ENCODE assay signal across 24 cellular contexts in the genomic region with DNA sequence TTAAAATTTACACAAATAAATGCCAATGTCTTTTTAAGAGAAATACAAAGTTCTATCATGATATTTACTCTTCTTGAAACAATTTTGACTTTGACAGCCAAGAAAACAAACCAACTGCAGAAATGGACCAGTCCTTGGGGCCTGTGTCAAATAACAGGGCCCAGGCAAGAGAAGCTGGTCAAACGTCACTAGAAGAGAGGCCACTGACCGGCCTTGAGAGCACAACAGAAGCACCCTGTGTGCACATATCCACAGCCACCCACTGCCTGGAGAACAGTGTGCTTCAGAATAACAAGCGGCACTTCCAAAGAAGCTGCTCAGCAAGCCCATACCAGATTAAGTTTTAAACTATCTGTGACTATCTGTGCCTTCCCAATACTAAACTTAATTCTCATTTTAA. TPM values are rescaled to one million over a fixed set of nuclear protein-coding genes. Genes with fewer than 3 reads are reported as not detected.
DNase-seq lines count a peak whose midpoint lies in the region; ATAC-seq, FAIRE-seq and TF ChIP-seq lines count a peak whose summit lies in the region.
"Had no signal": no experiment of that assay in that cellular context is flagged by ENCODE, and none has a peak within 500 bp of the region (broad histone marks: within the 10 kb centered on the region; RNA-seq: fewer than 3 reads in every experiment).

No MANE protein-coding gene starts in this region.

- no peak overlapping the region for H3K4me2 ChIP-seq in HepG2 (ENCODE audit: low read depth, low read length)

- peak; percentile 58; the same call in 2 of the 3 replicates for ATAC-seq in HepG2
- ATAC-seq in upper lobe of right lung: no peak
- ATAC-seq in GM18858 (IDR thresholded peaks at IDR 0.05; ENCODE audit: unreplicated experiment): no peak
- ATAC-seq in body of pancreas: no peak
- ATAC-seq: GM12878, left lung had no signal

- TF ChIP-seq RAD21 in HepG2 (CRISPR knock-in tag; IDR thresholded peaks at IDR 0.05): no peak

- POLR2A ChIA-PET in HepG2 (lab: Yijun Ruan, JAX): no interaction called here

- H4K20me1 ChIP-seq in HepG2 (ENCODE audit: insufficient read depth, low read length): no peaks in the 10 kb centered on the region

- no peak for TF ChIP-seq EP300 in HepG2 (IDR thresholded peaks at IDR 0.05; ENCODE audit: low read depth in 2 of 2, low read length in 2 of 2)
- TF ChIP-seq EP300 in HepG2 (CRISPR knock-in tag; IDR thresholded peaks at IDR 0.05; ENCODE audit: borderline replicate concordance): no peak

- H2AFZ ChIP-seq in HepG2 (ENCODE audit: low read length): no peak overlapping the region

- intact Hi-C loops in HepG2 (cut with micrococcal nuclease; ENCODE audit: unreplicated experiment) (no loop called here), spleen (cut with DNase I; ENCODE audit: low total_unique reads) (no loop called here), upper lobe of right lung (cut with DNase I) (no loop called here), body of pancreas (cut with DNase I) (no loop called here)

- H3K79me2 ChIP-seq in HepG2 (ENCODE audit: insufficient read depth, low read length): peaks cover 1% of the 10 kb centered on the region

- CTCF ChIA-PET in HepG2 (lab: Yijun Ruan, JAX; ENCODE audit: low intra/inter-chr PET ratio, low total read pairs): no interaction called here

- H3K9me3 ChIP-seq in HepG2 (ENCODE audit: low read length) (0 out of 2 replicates have a peak, but pooled peaks cover 7% of the 10 kb centered on the region), spleen (peaks cover 0 to 22% (median 12%) of the 10 kb centered on the region in 8 donors), upper lobe of right lung (no peaks in the 10 kb centered on the region), body of pancreas (no peaks in the 10 kb centered on the region)

- BruUV-seq in HepG2 (replicated peaks; lab: Mats Ljungman, UMichigan): no TSS peak

- H3K36me3 ChIP-seq in HepG2 (replicated peaks in 1 of 2; ENCODE audit: control insufficient read depth in 1 of 2, insufficient read depth in 2 of 2, low read length in 2 of 2): peaks cover 31 to 85% of the 10 kb centered on the region in 2 experiments
- peaks cover 0 to 97% (median 53%) of the 10 kb centered on the region in 6 donors for H3K36me3 ChIP-seq in spleen
- H3K36me3 ChIP-seq in upper lobe of right lung: peaks cover 49% of the 10 kb centered on the region
- H3K36me3 ChIP-seq in body of pancreas (replicated peaks in 1 of 2; ENCODE audit: insufficient read depth in 1 of 2, low read depth in 2 of 2): peaks cover 0 to 5% of the 10 kb centered on the region in 2 donors

- no peak for FAIRE-seq in HepG2 (lab: Jason Lieb, UNC)
- FAIRE-seq: GM12878, urothelium cell line had no signal

- H3K4me3 ChIP-seq in HepG2 (replicated peaks in 1 of 3; ENCODE audit: insufficient read depth in 1 of 3, low read depth in 2 of 3, low read length in 3 of 3) (no peak overlapping the region), spleen (no peak overlapping the region), upper lobe of right lung (no peak overlapping the region), body of pancreas (no peak overlapping the region)
- H3K4me3 ChIP-seq: GM12878, left lung had no signal

- no peak for TF ChIP-seq CTCF in HepG2 (CRISPR knock-in tag; IDR thresholded peaks at IDR 0.05)
- no peak for TF ChIP-seq CTCF in spleen (IDR thresholded peaks at IDR 0.05 in 8 of 11, conservative IDR thresholded peaks at IDR 0.05 in 3 of 11)
- no peak for TF ChIP-seq CTCF in upper lobe of right lung (IDR thresholded peaks at IDR 0.05)
- TF ChIP-seq CTCF in body of pancreas (IDR thresholded peaks at IDR 0.05): no peak

- 87% methylated on average over 3 of the region's 3 CpGs for WGBS in HepG2 (ENCODE audit: low lambda C conversion rate)
- WGBS in spleen, 5 donors: 91 to 93% (median 93%) methylated on average over 3 of the region's 3 CpGs
- 85 to 88% methylated on average over 3 of the region's 3 CpGs for whole genome bisulfite sequencing in body of pancreas, 2 donors

- in situ Hi-C loops in HepG2 (cut with HindIII; ENCODE audit: extremely low pct_ligation_motif_present, low pct_unique_long_range_greater_than_20kb): no loop called here

- H3K27me3 ChIP-seq in HepG2 (ENCODE audit: control insufficient read depth in 1 of 2, insufficient read depth in 2 of 2, low read length in 2 of 2): no peaks in the 10 kb centered on the region
- no peaks in the 10 kb centered on the region for H3K27me3 ChIP-seq in spleen (replicated peaks in 1 of 7)
- H3K27me3 ChIP-seq in upper lobe of right lung: no peaks in the 10 kb centered on the region
- no peaks in the 10 kb centered on the region for H3K27me3 ChIP-seq in body of pancreas
- H3K27me3 ChIP-seq: BE2C, left lung had no signal

- DNase-seq in Ammon's horn (ENCODE audit: low spot score) (peak; percentile 71), caudate nucleus (lab: John Stamatoyannopoulos, UW) (peak in 7 of 61 donors; percentile 13 to 31 (median 27)), HepG2 (ENCODE audit: low spot score) (no peak), spleen (peak; percentile 34), upper lobe of right lung (no peak), body of pancreas (no peak)
- DNase-seq: activated gamma-delta T cell treated with Interleukin-2 at 50 U/mL for 16 hours; BE2C; DMS153; effector CD4-positive, alpha-beta T cell; H7; left lung; NCI-H1048; NCI-H1694 treated with DMSO at 0.1 percent for 48 hours; NCI-H2171; SIG-M5; stimulated activated CD4-positive, alpha-beta T cell treated with anti-CD3 and anti-CD28 coated beads, Interleukin-4, amount 100 ng/mL, for 24 hours had no signal

- H3K9ac ChIP-seq in HepG2 (ENCODE audit: insufficient read depth, low read depth, low read length): no peak overlapping the region

- H3K27ac ChIP-seq in caudate nucleus (ENCODE audit: low read depth, low read length) (peak overlapping the region; percentile 27), HepG2 (ENCODE audit: extremely low read length, insufficient read depth, low read length) (no peak overlapping the region), spleen (no peak overlapping the region), upper lobe of right lung (no peak overlapping the region), body of pancreas (no peak overlapping the region)
- H3K27ac ChIP-seq: epithelial cell of prostate, left lung had no signal

- H3K4me1 ChIP-seq in HepG2 (ENCODE audit: insufficient read depth, low read length) (no peaks in the 10 kb centered on the region), spleen (peaks cover 0 to 40% (median 18%) of the 10 kb centered on the region in 6 donors), upper lobe of right lung (no peaks in the 10 kb centered on the region), body of pancreas (no peaks in the 10 kb centered on the region)
- H3K4me1 ChIP-seq: BE2C had no signal

- no peak for TF ChIP-seq POLR2A in HepG2 (IDR thresholded peaks at IDR 0.05; ENCODE audit: insufficient read depth in 1 of 2, low read depth in 2 of 2, low read length in 2 of 2)
- TF ChIP-seq POLR2A in spleen (IDR thresholded peaks at IDR 0.05): no peak
- TF ChIP-seq POLR2A in body of pancreas (IDR thresholded peaks at IDR 0.05): no peak

RNA-seq across cellular contexts. Expression of a gene that starts 14.8 kb away (rescaled TPM):
- total RNA-seq in HepG2 (2016; rRNA removed; fragmentation: Illumina TruSeq; extraction: Trizol) (96.9 and 214 TPM in 2 replicates), spleen (100 to 1,000 TPM in 1 of 7 donors, 10 to 100 TPM in 6; 57.9 to 104 (median 78.8) TPM), upper lobe of right lung (73.5 TPM), body of pancreas (10 to 100 TPM; 38.9 to 51.4 TPM)
- 20.1 and 22.7 TPM in 2 replicates for total RNA-seq in HepG2 (2016; cell fraction: cytosol; rRNA removed; fragmentation: Illumina TruSeq; extraction: Trizol; ENCODE audit: low read depth)
- 98.2 and 226 TPM in 2 replicates for total RNA-seq in HepG2 (2016; cell fraction: insoluble cytoplasmic fraction; rRNA removed; fragmentation: Illumina TruSeq; extraction: Trizol)
- 41.7 and 44.7 TPM in 2 replicates for total RNA-seq in HepG2 (2016; cell fraction: membrane; rRNA removed; fragmentation: Illumina TruSeq; extraction: Trizol)
- total RNA-seq in HepG2 (2016; cell fraction: nucleus; rRNA removed; fragmentation: Illumina TruSeq; extraction: Trizol): 175 and 197 TPM in 2 replicates
- polyA plus RNA-seq in HepG2 (2011; rRNA removed) (168 and 177 TPM in 2 replicates), spleen (10 to 100 TPM; 26.5 to 36.0 (median 31.5) TPM)
- 161 and 178 TPM in 2 replicates for polyA plus RNA-seq in HepG2 (2011; cell fraction: cytosol; rRNA removed)
- polyA plus RNA-seq in HepG2 (2011; cell fraction: nucleus; rRNA removed): 60.9 and 87.7 TPM in 2 replicates
- 152 and 183 TPM in 2 replicates for polyA plus RNA-seq in HepG2 (2012)
- 19.3 and 19.6 TPM in 2 replicates for polyA plus RNA-seq in HepG2 (2016; cell fraction: cytosol; fragmentation: Illumina TruSeq; extraction: Trizol; ENCODE audit: low read depth)
- 91.9 and 93.0 TPM in 2 replicates for polyA plus RNA-seq in HepG2 (2016; cell fraction: insoluble cytoplasmic fraction; fragmentation: Illumina TruSeq; extraction: Trizol; ENCODE audit: low read depth)
- 31.8 and 32.4 TPM in 2 replicates for polyA plus RNA-seq in HepG2 (2016; cell fraction: membrane; fragmentation: Illumina TruSeq; extraction: Trizol; ENCODE audit: low read depth)
- polyA plus RNA-seq in HepG2 (2016; cell fraction: nucleus; fragmentation: Illumina TruSeq; extraction: Trizol; ENCODE audit: insufficient read depth, low read depth): 261 and 268 TPM in 2 replicates
- 27.2 and 96.2 TPM in 2 replicates for polyA minus RNA-seq in HepG2 (2011; rRNA and poly(A)+ RNA removed; ENCODE audit: low replicate concordance)
- polyA minus RNA-seq in HepG2 (2011; cell fraction: cytosol; rRNA and poly(A)+ RNA removed): 41.4 and 51.0 TPM in 2 replicates
- 33.6 and 47.4 TPM in 2 replicates for polyA minus RNA-seq in HepG2 (2011; cell fraction: nucleus; rRNA and poly(A)+ RNA removed)

RNA-seq across cellular contexts. Expression of a gene that starts 28.7 kb away (rescaled TPM):
- total RNA-seq in HepG2 (2016; rRNA removed; fragmentation: Illumina TruSeq; extraction: Trizol) (not detected in 2 replicates), spleen (100 to 1,000 TPM in 3 of 7 donors, 10 to 100 TPM in 4; 51.4 to 298 (median 95.5) TPM), upper lobe of right lung (9.6 TPM), body of pancreas (1 to 10 TPM; 1.8 to 4.0 TPM)
- not detected in 2 replicates for total RNA-seq in HepG2 (2016; cell fraction: cytosol; rRNA removed; fragmentation: Illumina TruSeq; extraction: Trizol; ENCODE audit: low read depth)
- not detected in 2 replicates for total RNA-seq in HepG2 (2016; cell fraction: insoluble cytoplasmic fraction; rRNA removed; fragmentation: Illumina TruSeq; extraction: Trizol)
- not detected in 2 replicates for total RNA-seq in HepG2 (2016; cell fraction: membrane; rRNA removed; fragmentation: Illumina TruSeq; extraction: Trizol)
- not detected in 2 replicates for total RNA-seq in HepG2 (2016; cell fraction: nucleus; rRNA removed; fragmentation: Illumina TruSeq; extraction: Trizol)
- polyA plus RNA-seq in HepG2 (2011; rRNA removed) (not detected in 2 replicates), spleen (10 to 100 TPM; 23.1 to 51.6 (median 37.2) TPM)
- not detected in 2 replicates for polyA plus RNA-seq in HepG2 (2011; cell fraction: cytosol; rRNA removed)
- not detected in 2 replicates for polyA plus RNA-seq in HepG2 (2011; cell fraction: nucleus; rRNA removed)
- not detected in 2 replicates for polyA plus RNA-seq in HepG2 (2012)
- polyA plus RNA-seq in HepG2 (2016; cell fraction: cytosol; fragmentation: Illumina TruSeq; extraction: Trizol; ENCODE audit: low read depth): not detected in 2 replicates
- not detected in 2 replicates for polyA plus RNA-seq in HepG2 (2016; cell fraction: insoluble cytoplasmic fraction; fragmentation: Illumina TruSeq; extraction: Trizol; ENCODE audit: low read depth)
- not detected in 2 replicates for polyA plus RNA-seq in HepG2 (2016; cell fraction: membrane; fragmentation: Illumina TruSeq; extraction: Trizol; ENCODE audit: low read depth)
- polyA plus RNA-seq in HepG2 (2016; cell fraction: nucleus; fragmentation: Illumina TruSeq; extraction: Trizol; ENCODE audit: insufficient read depth, low read depth): not detected in 2 replicates
- not detected in 2 replicates for polyA minus RNA-seq in HepG2 (2011; rRNA and poly(A)+ RNA removed; ENCODE audit: low replicate concordance)
- not detected in 2 replicates for polyA minus RNA-seq in HepG2 (2011; cell fraction: cytosol; rRNA and poly(A)+ RNA removed)
- not detected in 2 replicates for polyA minus RNA-seq in HepG2 (2011; cell fraction: nucleus; rRNA and poly(A)+ RNA removed)
- total RNA-seq: glomerular endothelial cell, GM12878, H7, NCI-H460, progenitor cell of endocrine pancreas had no signal

Comparison
In these comparisons a context has a peak if more than half of its experiments do, and no peak if none do; other contexts are left out.
1. DNase-seq: peak in Ammon's horn (single experiment) and spleen (single experiment); none in HepG2 (single experiment), upper lobe of right lung (single experiment) and body of pancreas (0 of 4).